ENCODE assay signal across 8 cellular contexts in the genomic region with DNA sequence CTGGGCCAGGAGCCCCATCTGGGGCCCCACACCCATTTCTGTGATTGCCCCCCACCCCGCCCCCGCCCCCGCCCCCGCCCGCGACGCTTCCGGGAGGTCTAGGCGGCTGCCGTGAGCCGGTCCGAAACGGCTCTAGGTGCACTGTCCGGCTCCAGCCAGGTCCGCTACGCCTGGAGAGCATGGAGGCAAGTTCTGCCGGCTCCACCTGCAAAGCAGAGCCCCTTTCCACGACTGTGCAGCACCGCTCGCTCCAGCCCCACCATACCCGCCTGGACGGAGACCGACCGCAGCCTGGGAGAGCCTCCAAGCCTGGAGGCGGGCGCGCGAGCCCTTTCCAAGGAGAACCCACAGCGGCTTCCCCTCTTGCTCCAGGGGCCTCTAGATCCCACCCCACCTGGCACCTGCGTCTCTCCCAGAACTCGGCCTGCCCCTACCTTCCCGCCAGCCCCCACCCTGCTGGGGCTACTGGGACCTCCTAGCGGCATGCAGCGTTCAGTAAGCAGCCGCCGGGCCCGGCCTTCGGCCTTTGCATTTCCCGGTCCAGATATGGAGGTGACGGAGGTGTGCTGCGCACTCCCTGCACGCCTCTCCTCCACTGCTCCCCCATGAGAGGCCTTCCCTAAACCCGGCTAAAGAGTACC.
DNase-seq lines count a peak whose midpoint lies in the region; ATAC-seq lines count a peak whose summit lies in the region.

No MANE protein-coding gene starts in this region.

- no peak overlapping the region for H3K27ac Mint-ChIP-seq in activated T-helper 17 cell treated with anti-CD3 and anti-CD28 coated beads, Interleukin-2, amount 50 U/mL, for 72 hours

- ATAC-seq in HG02870 (IDR thresholded peaks at IDR 0.05; ENCODE audit: unreplicated experiment), result peak; percentile 41
- peak; percentile 11 for ATAC-seq in activated T-helper 17 cell treated with anti-CD3 and anti-CD28 coated beads, Interleukin-2, amount 50 U/mL, for 72 hours (replicated peaks)
- peak; percentile 8 for ATAC-seq in stimulated activated naive CD8-positive, alpha-beta T cell treated with anti-CD3 and anti-CD28 coated beads, Interleukin-15, Interleukin-2, amounts not matched to agents 100 U/mL and 50 U/mL, for 24 hours

- H3K27me3 Mint-ChIP-seq in activated T-helper 17 cell treated with anti-CD3 and anti-CD28 coated beads, Interleukin-2, amount 50 U/mL, for 72 hours, result no peaks in the 10 kb centered on the region

- H3K4me3 Mint-ChIP-seq in activated T-helper 17 cell treated with anti-CD3 and anti-CD28 coated beads, Interleukin-2, amount 50 U/mL, for 72 hours, result peak overlapping the region; percentile 79

- DNase-seq in NCI-H2227 (lab: John Stamatoyannopoulos, UW; ENCODE audit: unreplicated experiment), result peak; percentile 27
- DNase-seq in NCI-H2227 treated with DMSO at 0.1 percent for 48 hours (lab: John Stamatoyannopoulos, UW), result no peak
- DNase-seq in stimulated activated naive CD8-positive, alpha-beta T cell treated with anti-CD3 and anti-CD28 coated beads, Interleukin-15, Interleukin-2, amounts not matched to agents 100 U/mL and 50 U/mL, for 24 hours, result no peak
- DNase-seq in NCI-H2081 treated with DMSO at 0.1 percent for 48 hours (lab: John Stamatoyannopoulos, UW), result no peak
- no peak for DNase-seq in NCI-H524 (lab: John Stamatoyannopoulos, UW)

- no peaks in the 10 kb centered on the region for H3K36me3 Mint-ChIP-seq in activated T-helper 17 cell treated with anti-CD3 and anti-CD28 coated beads, Interleukin-2, amount 50 U/mL, for 72 hours (ENCODE audit: low read depth)

- H3K4me3 ChIP-seq in iPS-11a (ENCODE audit: low read depth, low read length), result peak overlapping the region; percentile 66

- peaks cover 13% of the 10 kb centered on the region for H3K4me1 Mint-ChIP-seq in activated T-helper 17 cell treated with anti-CD3 and anti-CD28 coated beads, Interleukin-2, amount 50 U/mL, for 72 hours

- H3K9me3 Mint-ChIP-seq in activated T-helper 17 cell treated with anti-CD3 and anti-CD28 coated beads, Interleukin-2, amount 50 U/mL, for 72 hours, result no peaks in the 10 kb centered on the region
